ENCODE assay signal across 29 cellular contexts in genomic region chr14:39083127-39083526, GRCh38.
"Had no signal": no experiment of that assay in that cellular context is flagged by ENCODE, and none has a peak within 500 bp of the region (broad histone marks: within the 10 kb centered on the region; RNA-seq: fewer than 3 reads in every experiment).

No MANE protein-coding gene starts in this region.

- DNase-seq: hypothalamus; immature natural killer cell; kidney; left colon; left lung; lower lobe of right lung; mammary epithelial cell; mesenchymal stem cell; naive B cell; ovary; stimulated activated CD4-positive, alpha-beta T cell treated with anti-CD3 and anti-CD28 coated beads, Interleukin-12 subunit alpha, Interleukin-12 subunit beta, amount 100 ng/mL, for 4 hours; stimulated activated CD4-positive, alpha-beta T cell treated with anti-CD3 and anti-CD28 coated beads, Interleukin-15, amount 100 ng/mL, for 24 hours; stimulated activated CD4-positive, alpha-beta T cell treated with anti-CD3 and anti-CD28 coated beads, Interleukin-2, amount 100 ng/mL, for 24 hours; stimulated activated CD4-positive, alpha-beta T cell treated with anti-CD3 and anti-CD28 coated beads, Interleukin-4, amount 100 ng/mL, for 1 hour; stimulated activated naive B cell treated with anti-CD40 and anti-IgM and Interleukin-4, amounts not matched to agents 10 μg/mL and 1 μg/mL and 100 μg/mL, for 72 hours; stimulated activated naive CD8-positive, alpha-beta T cell treated with anti-CD3 and anti-CD28 coated beads, Interleukin-15, Interleukin-2, amounts not matched to agents 100 U/mL and 50 U/mL, for 24 hours; stomach; testis; thyroid gland; transverse colon; upper lobe of left lung had no signal

- H3K27me3 Mint-ChIP-seq: naive B cell; natural killer cell treated with Interleukin-12 subunit alpha and Interleukin-12 subunit beta and Interleukin-15 and Interleukin-18, amount 100 ng/mL, for 72 hours; progenitor cell of endocrine pancreas; stimulated activated naive B cell treated with anti-CD40 and anti-IgM and Interleukin-4, amounts not matched to agents 10 μg/mL and 1 μg/mL and 100 μg/mL, for 72 hours had no signal

- H3K4me1 Mint-ChIP-seq: mesothelial cell of epicardium had no signal

- H3K27ac ChIP-seq: left lung, lower lobe of right lung, ovary, right atrium auricular region, skin epidermis, stomach, testis, thyroid gland, transverse colon, upper lobe of left lung, vagina had no signal

- H3K9me3 Mint-ChIP-seq: immature natural killer cell; mesothelial cell of epicardium; naive B cell; natural killer cell treated with Interleukin-12 subunit alpha and Interleukin-12 subunit beta and Interleukin-15 and Interleukin-18, amount 100 ng/mL, for 72 hours; stimulated activated naive B cell treated with anti-CD40 and anti-IgM and Interleukin-4, amounts not matched to agents 10 μg/mL and 1 μg/mL and 100 μg/mL, for 72 hours had no signal

- H3K9me3 ChIP-seq: left lung, lower lobe of right lung, ovary, right atrium auricular region, stomach, testis, thyroid gland, transverse colon, upper lobe of left lung, vagina had no signal

- H3K4me3 ChIP-seq: left lung, lower lobe of right lung, ovary, right atrium auricular region, skin epidermis, stomach, testis, thyroid gland, transverse colon, upper lobe of left lung, vagina had no signal

- FAIRE-seq: islet of Langerhans, kidney had no signal

- H3K27me3 ChIP-seq: left lung, ovary, right atrium auricular region, stomach, testis, thyroid gland, transverse colon, upper lobe of left lung, vagina had no signal

- H3K36me3 ChIP-seq: ovary had no signal

- ATAC-seq: left colon; left lung; lower lobe of right lung; natural killer cell treated with Interleukin-12 subunit alpha and Interleukin-12 subunit beta and Interleukin-15 and Interleukin-18, amount 100 ng/mL, for 72 hours; sciatic nerve; stimulated activated naive B cell treated with anti-CD40 and anti-IgM and Interleukin-4, amounts not matched to agents 10 μg/mL and 1 μg/mL and 100 μg/mL, for 72 hours; stimulated activated naive CD8-positive, alpha-beta T cell treated with anti-CD3 and anti-CD28 coated beads, Interleukin-15, Interleukin-2, amounts not matched to agents 100 U/mL and 50 U/mL, for 24 hours had no signal

- H3K27ac Mint-ChIP-seq: mesothelial cell of epicardium; stimulated activated naive B cell treated with anti-CD40 and anti-IgM and Interleukin-4, amounts not matched to agents 10 μg/mL and 1 μg/mL and 100 μg/mL, for 72 hours had no signal

- H3K4me1 ChIP-seq: left lung, lower lobe of right lung, right atrium auricular region, stomach, testis, thyroid gland, transverse colon, upper lobe of left lung had no signal

- H3K4me3 Mint-ChIP-seq: immature natural killer cell; mesothelial cell of epicardium; naive B cell; natural killer cell treated with Interleukin-12 subunit alpha and Interleukin-12 subunit beta and Interleukin-15 and Interleukin-18, amount 100 ng/mL, for 72 hours; stimulated activated naive B cell treated with anti-CD40 and anti-IgM and Interleukin-4, amounts not matched to agents 10 μg/mL and 1 μg/mL and 100 μg/mL, for 72 hours had no signal
